In the genomic region with DNA sequence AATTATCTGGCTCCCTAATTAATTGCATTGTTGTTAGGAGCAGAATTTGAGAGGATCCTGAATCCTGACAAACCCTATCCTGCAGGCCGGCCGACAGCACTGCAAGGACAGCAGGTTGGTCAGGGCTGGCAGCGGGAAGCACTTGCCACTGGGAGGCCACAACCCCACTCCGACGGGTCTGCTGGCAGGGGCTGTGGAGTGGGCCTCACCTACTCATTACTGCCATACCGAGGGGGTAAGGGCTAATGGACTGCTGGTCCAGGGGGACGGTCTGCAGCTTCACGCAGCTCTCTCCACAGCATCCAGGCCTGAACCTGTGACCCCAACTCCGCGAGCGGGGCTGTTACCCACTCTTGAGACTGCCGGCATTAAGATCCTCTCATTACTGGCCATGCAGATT, we compare ENCODE assay signal across 23 cellular contexts.
"Had no signal": no experiment of that assay in that cellular context is flagged by ENCODE, and none has a peak within 500 bp of the region (broad histone marks: within the 10 kb centered on the region; RNA-seq: fewer than 3 reads in every experiment).

No MANE protein-coding gene starts in this region.

- H3K4me3 ChIP-seq: MG63, SJSA1, SK-N-MC had no signal

- H3K4me1 ChIP-seq: SJSA1 had no signal

- DNase-seq: IMR-90, Karpas-422, KG1, MG63, NCI-H1105, NCI-H1417, NCI-H1436 treated with DMSO at 0.1 percent for 48 hours, NCI-H1694, NCI-H187 treated with DMSO at 0.1 percent for 48 hours, NCI-H2029 treated with DMSO at 0.1 percent for 48 hours, NCI-H226, NCI-H446, NCI-H510A, NCI-H524 treated with DMSO at 0.1 percent for 48 hours, NCI-H69, NCI-H774, Right ventricle myocardium superior, RPMI8226, SIG-M5 had no signal

- ATAC-seq: HepG2 had no signal

- H3K27me3 ChIP-seq: SJSA1 had no signal

- H3K36me3 ChIP-seq: MG63, SJSA1 had no signal

- H3K9me3 ChIP-seq: MG63, SJSA1 had no signal

- FAIRE-seq: HepG2, RCC 7860 had no signal

- H3K27ac ChIP-seq: SJSA1, SK-N-MC had no signal
